Comparison of ENCODE assay signal across 23 cellular contexts in the genomic region with DNA sequence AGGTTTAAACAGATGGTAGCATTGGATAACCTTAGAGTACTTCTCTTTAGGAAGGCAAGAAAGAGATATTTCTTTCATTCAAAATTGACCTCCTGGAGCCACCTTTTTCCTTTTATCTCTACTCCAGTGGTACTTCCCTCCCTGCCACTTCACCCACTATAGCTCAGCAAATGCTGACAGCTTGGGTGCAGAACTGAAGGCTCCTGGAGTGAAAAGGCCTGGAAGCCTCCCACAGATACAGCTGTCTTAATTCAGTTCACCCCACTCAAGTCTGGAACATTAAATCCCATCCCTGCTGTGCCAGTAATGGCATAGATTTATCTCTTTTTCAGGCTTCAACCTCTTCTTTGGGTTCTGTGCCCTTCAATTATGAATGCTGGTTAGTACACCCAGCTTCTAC.
"Had no signal": no experiment of that assay in that cellular context is flagged by ENCODE, and none has a peak within 500 bp of the region (broad histone marks: within the 10 kb centered on the region; RNA-seq: fewer than 3 reads in every experiment).

No MANE protein-coding gene starts in this region.

- H3K27me3 ChIP-seq: MG63 had no signal

- H3K9me3 Mint-ChIP-seq: activated CD4-positive, alpha-beta memory T cell treated with anti-CD3 and anti-CD28 coated beads, Interleukin-2, amount 10 ng/mL, durations not matched to agents 7 days and 5 days; activated naive CD4-positive, alpha-beta T cell treated with anti-CD3 and anti-CD28 coated beads for 36 hours; activated T-helper 17 cell treated with anti-CD3 and anti-CD28 coated beads, Interleukin-2, amount 50 U/mL, for 72 hours; central memory CD8-positive, alpha-beta T cell; T-helper 1 cell treated with Interleukin-12 subunit alpha and Interleukin-12 subunit beta and Interleukin-4 antibody, amounts not matched to agents 30 μg/mL and 1 μg/mL, for 36 hours had no signal

- DNase-seq: activated CD4-positive, alpha-beta memory T cell treated with anti-CD3 and anti-CD28 coated beads, Interleukin-2, amount 10 ng/mL, durations not matched to agents 7 days and 5 days; activated CD4-positive, alpha-beta T cell treated with anti-CD3 and anti-CD28 coated beads, Interleukin-2, amount 50 U/mL, for 1 hour; activated CD4-positive, CD25-positive, alpha-beta regulatory T cell; activated gamma-delta T cell; activated naive CD4-positive, alpha-beta T cell treated with anti-CD3 and anti-CD28 coated beads for 36 hours; activated T-cell treated with anti-CD3 and anti-CD28 coated beads for 4 hours; activated T-cell treated with anti-CD3 and anti-CD28 coated beads, Interleukin-2, amount 50 U/mL, for 48 hours; MG63; NCI-H1105; NCI-H146; NCI-H187 treated with DMSO at 0.1 percent for 48 hours; NCI-H2081 treated with DMSO at 0.1 percent for 48 hours; NCI-H226; NCI-H510A treated with DMSO at 0.1 percent for 48 hours; PC-3; SHP77 treated with DMSO at 0.1 percent for 48 hours; T-helper 9 cell had no signal

- H3K9me3 ChIP-seq: MG63 had no signal

- H3K4me3 Mint-ChIP-seq: activated CD4-positive, alpha-beta memory T cell treated with anti-CD3 and anti-CD28 coated beads, Interleukin-2, amount 10 ng/mL, durations not matched to agents 7 days and 5 days; activated naive CD4-positive, alpha-beta T cell treated with anti-CD3 and anti-CD28 coated beads for 36 hours; activated naive CD8-positive, alpha-beta T cell; activated T-helper 17 cell treated with anti-CD3 and anti-CD28 coated beads, Interleukin-2, amount 50 U/mL, for 72 hours; brain; central memory CD8-positive, alpha-beta T cell; T-helper 1 cell treated with Interleukin-12 subunit alpha and Interleukin-12 subunit beta and Interleukin-4 antibody, amounts not matched to agents 30 μg/mL and 1 μg/mL, for 36 hours had no signal

- H3K4me1 Mint-ChIP-seq: activated CD4-positive, alpha-beta memory T cell treated with anti-CD3 and anti-CD28 coated beads, Interleukin-2, amount 10 ng/mL, durations not matched to agents 7 days and 5 days; activated T-helper 17 cell treated with anti-CD3 and anti-CD28 coated beads, Interleukin-2, amount 50 U/mL, for 72 hours; central memory CD8-positive, alpha-beta T cell had no signal

- ATAC-seq: activated T-helper 17 cell treated with anti-CD3 and anti-CD28 coated beads, Interleukin-2, amount 50 U/mL, for 72 hours; PC-3 had no signal

- H3K27me3 Mint-ChIP-seq: activated CD4-positive, alpha-beta memory T cell treated with anti-CD3 and anti-CD28 coated beads, Interleukin-2, amount 10 ng/mL, durations not matched to agents 7 days and 5 days; activated T-helper 17 cell treated with anti-CD3 and anti-CD28 coated beads, Interleukin-2, amount 50 U/mL, for 72 hours; brain had no signal

- H3K27ac Mint-ChIP-seq: activated CD4-positive, alpha-beta memory T cell treated with anti-CD3 and anti-CD28 coated beads, Interleukin-2, amount 10 ng/mL, durations not matched to agents 7 days and 5 days; activated naive CD4-positive, alpha-beta T cell treated with anti-CD3 and anti-CD28 coated beads for 36 hours; activated naive CD8-positive, alpha-beta T cell; activated T-helper 17 cell treated with anti-CD3 and anti-CD28 coated beads, Interleukin-2, amount 50 U/mL, for 72 hours; T-helper 1 cell treated with Interleukin-12 subunit alpha and Interleukin-12 subunit beta and Interleukin-4 antibody, amounts not matched to agents 30 μg/mL and 1 μg/mL, for 36 hours had no signal

- H3K36me3 ChIP-seq: MG63 had no signal

- H3K36me3 Mint-ChIP-seq: activated naive CD8-positive, alpha-beta T cell; brain had no signal

- H3K27ac ChIP-seq: VCaP had no signal

- H3K4me3 ChIP-seq: MG63 had no signal
